In genomic region chr16:6549415-6549814, GRCh38 we compare ENCODE assay signal across 37 cellular contexts.
"Had no signal": no experiment of that assay in that cellular context is flagged by ENCODE, and none has a peak within 500 bp of the region (broad histone marks: within the 10 kb centered on the region; RNA-seq: fewer than 3 reads in every experiment).

No MANE protein-coding gene starts in this region.

- H3K36me3 ChIP-seq: ascending aorta, cardiac muscle cell had no signal

- DNase-seq: activated B cell treated with CpG ODN at 0.5 μM for 24 hours; activated CD4-positive, alpha-beta memory T cell treated with anti-CD3 and anti-CD28 coated beads for 36 hours; activated CD4-positive, alpha-beta T cell treated with anti-CD3 and anti-CD28 coated beads for 4 hours; activated CD4-positive, alpha-beta T cell treated with anti-CD3 and anti-CD28 coated beads, Interleukin-2, amount 10 ng/mL, durations not matched to agents 24 days and 14 days; activated CD4-positive, alpha-beta T cell treated with anti-CD3 and anti-CD28 coated beads, Interleukin-2, amount 50 U/mL, for 1 hour; activated CD4-positive, alpha-beta T cell treated with anti-CD3 and anti-CD28 coated beads, Interleukin-2, amount 50 U/mL, for 4 hours; activated CD4-positive, CD25-positive, alpha-beta regulatory T cell treated with anti-CD3 and anti-CD28 coated beads, Interleukin-2, amount 50 U/mL, for 72 hours; activated CD8-positive, alpha-beta memory T cell treated with anti-CD3 and anti-CD28 coated beads, Interleukin-2, amount 50 U/mL, for 4 hours; activated CD8-positive, alpha-beta T cell treated with anti-CD3 and anti-CD28 coated beads for 36 hours; activated effector memory CD4-positive, alpha-beta T cell treated with anti-CD3 and anti-CD28 coated beads, Interleukin-2, amount 50 U/mL, for 16 hours; activated gamma-delta T cell treated with Interleukin-2 at 50 U/mL for 16 hours; activated naive CD4-positive, alpha-beta T cell; activated naive CD4-positive, alpha-beta T cell treated with anti-CD3 and anti-CD28 coated beads for 36 hours; activated naive CD4-positive, alpha-beta T cell treated with anti-CD3 and anti-CD28 coated beads, Interleukin-2, amount 50 U/mL, for 16 hours; activated naive CD8-positive, alpha-beta T cell treated with anti-CD3 and anti-CD28 coated beads, Interleukin-2, amount 10 ng/mL, durations not matched to agents 7 days and 5 days; activated naive CD8-positive, alpha-beta T cell treated with anti-CD3 and anti-CD28 coated beads, Interleukin-2, amount 50 U/mL, for 24 hours; activated T-cell treated with anti-CD3 and anti-CD28 coated beads for 4 hours; activated T-cell treated with anti-CD3 and anti-CD28 coated beads, Interleukin-2, amount 50 U/mL, for 1 hour; activated T-cell treated with anti-CD3 and anti-CD28 coated beads, Interleukin-2, amount 50 U/mL, for 4 hours; activated T-cell treated with anti-CD3 and anti-CD28 coated beads, Interleukin-2, amount 50 U/mL, for 72 hours; amygdala; anterior cingulate cortex; caudate nucleus; cerebellar nuclear complex; T-helper 2 cell; T-helper 9 cell had no signal

- H3K9me3 ChIP-seq: ascending aorta had no signal

- H3K27ac Mint-ChIP-seq: activated B cell treated with CpG ODN at 0.5 μM for 24 hours; activated CD4-positive, alpha-beta memory T cell treated with anti-CD3 and anti-CD28 coated beads for 36 hours; activated CD4-positive, alpha-beta T cell treated with anti-CD3 and anti-CD28 coated beads, Interleukin-2, amount 10 ng/mL, durations not matched to agents 24 days and 14 days; activated CD8-positive, alpha-beta T cell treated with anti-CD3 and anti-CD28 coated beads for 36 hours; activated naive CD4-positive, alpha-beta T cell treated with anti-CD3 and anti-CD28 coated beads for 36 hours; activated naive CD8-positive, alpha-beta T cell; activated naive CD8-positive, alpha-beta T cell treated with anti-CD3 and anti-CD28 coated beads, Interleukin-2, amount 10 ng/mL, durations not matched to agents 7 days and 5 days; activated naive CD8-positive, alpha-beta T cell treated with anti-CD3 and anti-CD28 coated beads, Interleukin-2, amount 50 U/mL, for 24 hours; activated T-cell treated with anti-CD3 and anti-CD28 coated beads, Interleukin-2, amount 50 U/mL, for 72 hours; activated T-helper 1 cell treated with anti-CD3 and anti-CD28 coated beads, Interleukin-12 subunit alpha, Interleukin-12 subunit beta, Interleukin-2, Interleukin-4 antibody, amounts not matched to agents 30 ng/mL and 10 ng/mL and 1 ng/mL, durations not matched to agents 14 hours and 24 hours and 36 hours; activated T-helper 17 cell treated with anti-CD3 and anti-CD28 coated beads, Interleukin-2, amount 50 U/mL, for 72 hours; brain; T-helper 1 cell treated with Interleukin-12 subunit alpha and Interleukin-12 subunit beta and Interleukin-4 antibody, amounts not matched to agents 30 μg/mL and 1 μg/mL, for 36 hours; T-helper 2 cell treated with Interferon-gamma antibody and Interleukin-4, amounts not matched to agents 5 μg/mL and 100 μg/mL, for 36 hours had no signal

- H3K4me1 ChIP-seq: ascending aorta had no signal

- H3K27me3 ChIP-seq: ascending aorta, cardiac muscle cell had no signal

- FAIRE-seq: bronchial epithelial cell, TTC549 had no signal

- H3K36me3 Mint-ChIP-seq: activated CD4-positive, alpha-beta memory T cell treated with anti-CD3 and anti-CD28 coated beads for 36 hours; activated naive CD8-positive, alpha-beta T cell; activated naive CD8-positive, alpha-beta T cell treated with anti-CD3 and anti-CD28 coated beads, Interleukin-2, amount 10 ng/mL, durations not matched to agents 7 days and 5 days; brain had no signal

- H3K4me3 ChIP-seq: ascending aorta, cardiac muscle cell had no signal

- H3K9me3 Mint-ChIP-seq: activated B cell treated with CpG ODN at 0.5 μM for 24 hours, brain had no signal

- ATAC-seq: activated CD8-positive, alpha-beta T cell treated with anti-CD3 and anti-CD28 coated beads for 36 hours; activated naive CD8-positive, alpha-beta T cell treated with anti-CD3 and anti-CD28 coated beads, Interleukin-2, amount 50 U/mL, for 24 hours; activated T-cell treated with anti-CD3 and anti-CD28 coated beads, Interleukin-2, amount 50 U/mL, for 4 hours; activated T-cell treated with anti-CD3 and anti-CD28 coated beads, Interleukin-2, amount 50 U/mL, for 72 hours; activated T-helper 17 cell treated with anti-CD3 and anti-CD28 coated beads, Interleukin-2, amount 50 U/mL, for 72 hours had no signal

- H3K27ac ChIP-seq: ascending aorta, cardiac muscle cell, VCaP had no signal
